8 cellular contexts compared by ENCODE assay signal in genomic region chr7:64999165-65000004, GRCh38. TPM values are rescaled to one million over a fixed set of nuclear protein-coding genes. Genes with fewer than 3 reads are reported as not detected.
DNase-seq lines count a peak whose midpoint lies in the region; ATAC-seq and TF ChIP-seq lines count a peak whose summit lies in the region.

No MANE protein-coding gene starts in this region.

- no peak overlapping the region; the same call in 2 of the 3 replicates for H3K4me3 Mint-ChIP-seq in GM23338
- no peak overlapping the region for H3K4me3 Mint-ChIP-seq in nephron progenitor cell

- TF ChIP-seq POLR2A in stomach (IDR thresholded peaks at IDR 0.05), result no peak

- H3K9me3 Mint-ChIP-seq in GM23338, result peaks cover 71% of the 10 kb centered on the region
- peaks cover 100% of the 10 kb centered on the region for H3K9me3 Mint-ChIP-seq in nephron progenitor cell

- H3K36me3 Mint-ChIP-seq in GM23338 (ENCODE audit: low read depth), result peaks cover 87% of the 10 kb centered on the region
- H3K36me3 Mint-ChIP-seq in nephron progenitor cell (ENCODE audit: low read depth), result peaks cover 100% of the 10 kb centered on the region

- DNase-seq in GM23338 (ENCODE audit: low spot score) (no peak), fibroblast of mammary gland (ENCODE audit: low read depth) (peak; percentile 80), stomach (peak; percentile 57), nephron progenitor cell (no peak), SK-N-DZ (ENCODE audit: low spot score) (no peak)

- H3K9ac ChIP-seq in OCI-LY1 (ENCODE audit: low read length), result no peak overlapping the region

- intact Hi-C loops in stomach (cut with DNase I; ENCODE audit: low total_unique reads), result no loop called here

- H4K20me1 ChIP-seq in GM23338 (replicated peaks; ENCODE audit: insufficient read depth) (no peaks in the 10 kb centered on the region), OCI-LY1 (ENCODE audit: insufficient read depth, low read length) (no peaks in the 10 kb centered on the region)

- ATAC-seq in GM23338 (no peak), GM21447 (IDR thresholded peaks at IDR 0.05; ENCODE audit: unreplicated experiment) (no peak), HG02981 (IDR thresholded peaks at IDR 0.05; ENCODE audit: unreplicated experiment) (no peak)

- H3K4me1 ChIP-seq in GM23338 (ENCODE audit: insufficient read depth) (peaks cover 15% of the 10 kb centered on the region), OCI-LY1 (ENCODE audit: insufficient read depth, low read length, severe bottlenecking) (peaks cover 6% of the 10 kb centered on the region), stomach (peaks cover 19 to 57% (median 25%) of the 10 kb centered on the region in 4 donors)

- no peak overlapping the region for H3K4me3 ChIP-seq in GM23338
- no peak overlapping the region for H3K4me3 ChIP-seq in OCI-LY1 (ENCODE audit: low read depth, low read length, poor library complexity, severe bottlenecking)
- H3K4me3 ChIP-seq in fibroblast of mammary gland (ENCODE audit: control insufficient read depth, low read depth, low read length), result no peak overlapping the region
- peak overlapping the region in 1 of 4 donors; percentile 12 for H3K4me3 ChIP-seq in stomach

- H3K9me2 ChIP-seq in GM23338 (ENCODE audit: insufficient read depth), result peaks cover 20% of the 10 kb centered on the region; the same call in 1 of the 2 replicates
- H3K9me2 ChIP-seq in OCI-LY1 (ENCODE audit: low read depth, low read length), result no peaks in the 10 kb centered on the region

- WGBS in stomach, 5 donors, result 62 to 85% (median 72%) methylated on average over 9 to 11 of the region's 11 CpGs

- H3K79me2 ChIP-seq in GM23338 (replicated peaks; ENCODE audit: insufficient read depth) (peaks cover 39% of the 10 kb centered on the region), OCI-LY1 (ENCODE audit: insufficient read depth, low read length) (peaks cover 6% of the 10 kb centered on the region)

- H3F3A ChIP-seq in GM23338 (replicated peaks; ENCODE audit: low read depth), result no peaks in the 10 kb centered on the region
- H3F3A ChIP-seq in OCI-LY1 (ENCODE audit: insufficient read depth, low read length), result no peaks in the 10 kb centered on the region

- H3K27me3 ChIP-seq in GM23338 (ENCODE audit: insufficient read depth) (no peaks in the 10 kb centered on the region), OCI-LY1 (ENCODE audit: insufficient read depth, low read length) (no peaks in the 10 kb centered on the region), stomach (no peaks in the 10 kb centered on the region)

- H3K36me3 ChIP-seq in GM23338 (ENCODE audit: insufficient read depth) (no peaks in the 10 kb centered on the region; the same call in 1 of the 2 replicates), OCI-LY1 (ENCODE audit: insufficient read depth, low read length) (peaks cover 74% of the 10 kb centered on the region), stomach (peaks cover 0 to 23% (median 12%) of the 10 kb centered on the region in 4 donors)

- peaks cover 58% of the 10 kb centered on the region for H3K9me3 ChIP-seq in OCI-LY1 (ENCODE audit: low read length)
- peaks cover 0 to 48% (median 17%) of the 10 kb centered on the region in 4 donors for H3K9me3 ChIP-seq in stomach

- no peak for TF ChIP-seq EP300 in stomach (IDR thresholded peaks at IDR 0.05)

- H2AFZ ChIP-seq in GM23338 (no peak overlapping the region), OCI-LY1 (ENCODE audit: low read length) (no peak overlapping the region)

- H3K4me1 Mint-ChIP-seq in GM23338 (peaks cover 23% of the 10 kb centered on the region), nephron progenitor cell (no peaks in the 10 kb centered on the region)

- TF ChIP-seq CTCF in GM23338 (conservative IDR thresholded peaks at IDR 0.05; ENCODE audit: low read depth in 2 of 2), result no peak
- TF ChIP-seq CTCF in OCI-LY1 (IDR thresholded peaks at IDR 0.05; ENCODE audit: low read length), result no peak
- no peak for TF ChIP-seq CTCF in fibroblast of mammary gland (conservative IDR thresholded peaks at IDR 0.05; ENCODE audit: control insufficient read depth, insufficient read depth, low read depth, low read length)
- TF ChIP-seq CTCF in stomach (IDR thresholded peaks at IDR 0.05), result no peak
- no peak for TF ChIP-seq CTCF in nephron progenitor cell (IDR thresholded peaks at IDR 0.05)

- H3K27ac ChIP-seq in GM23338 (ENCODE audit: low read depth) (no peak overlapping the region), OCI-LY1 (ENCODE audit: low read depth, low read length, poor library complexity, severe bottlenecking) (peak overlapping the region; percentile 45), stomach (peak overlapping the region in 3 of 5 donors; percentile 71 to 91 (median 84))

- H3K4me2 ChIP-seq in GM23338, result 0 out of 2 replicates have a peak overlapping the region, but pooled peaks have one; percentile 46
- H3K4me2 ChIP-seq in OCI-LY1 (ENCODE audit: low read length), result no peak overlapping the region

- H3K27me3 Mint-ChIP-seq in GM23338 (ENCODE audit: insufficient read depth, low read depth, poor library complexity) (peaks cover 5% of the 10 kb centered on the region), nephron progenitor cell (ENCODE audit: low read depth, poor library complexity) (peaks cover 11% of the 10 kb centered on the region)

- H3K27ac Mint-ChIP-seq in GM23338 (no peak overlapping the region), nephron progenitor cell (no peak overlapping the region)

TF ChIP-seq in GM23338, 12 proteins besides CTCF, POLR2A, EP300 and RAD21 (continues in another document):
- no peak for TF ChIP-seq POLR2AphosphoS5 (IDR thresholded peaks at IDR 0.05; ENCODE audit: low read depth)
- TF ChIP-seq CREB1 (CRISPR knock-in tag; IDR thresholded peaks at IDR 0.05; ENCODE audit: low read depth), result no peak
- no peak for TF ChIP-seq EZH2 (IDR thresholded peaks at IDR 0.05; ENCODE audit: low read depth, unreplicated experiment)
- TF ChIP-seq ZNF331 (CRISPR knock-in tag; IDR thresholded peaks at IDR 0.05; ENCODE audit: low read depth), result no peak
- TF ChIP-seq ZNF114 (CRISPR knock-in tag; IDR thresholded peaks at IDR 0.05), result no peak

RNA-seq across cellular contexts. Expression of gene ERV3-1, which starts 7.1 kb away (rescaled TPM):
- 13.8 and 15.3 TPM in 2 replicates for total RNA-seq in GM23338 (2014; rRNA removed; shearing (Covaris generic))
- 20.1 and 26.8 TPM in 2 replicates for polyA plus RNA-seq in GM23338 (2016; fragmentation: Nextera tagmentation; extraction: Ambion mirVana)
- 10 to 100 TPM in 3 of 5 donors, 1 to 10 TPM in 2; 1.4 to 22.8 (median 12.5) TPM for total RNA-seq in stomach
- polyA plus RNA-seq in stomach, result 1 to 10 TPM; 3.5 to 4.0 (median 3.7) TPM
- 8.6 and 12.4 TPM in 2 replicates for polyA plus RNA-seq in SK-N-DZ (2014; cell fraction: cytosol; rRNA removed)
- 58.9 and 84.1 TPM in 2 replicates for polyA plus RNA-seq in SK-N-DZ (2014; cell fraction: nucleus; rRNA removed)

RNA-seq across cellular contexts. Expression of gene ZNF117, which starts 8.5 kb away (rescaled TPM):
- 16.3 and 20.0 TPM in 2 replicates for total RNA-seq in GM23338 (2014; rRNA removed; shearing (Covaris generic))
- 3.7 and 4.8 TPM in 2 replicates for polyA plus RNA-seq in GM23338 (2016; fragmentation: Nextera tagmentation; extraction: Ambion mirVana)
- total RNA-seq in stomach, result 10 to 100 TPM in 4 of 5 donors, 1 to 10 TPM in 1; 7.8 to 47.3 (median 15.6) TPM
- 1 to 10 TPM; 1.1 to 7.5 (median 1.2) TPM for polyA plus RNA-seq in stomach
- polyA plus RNA-seq in SK-N-DZ (2014; cell fraction: cytosol; rRNA removed), result 13.1 and 14.2 TPM in 2 replicates
- polyA plus RNA-seq in SK-N-DZ (2014; cell fraction: nucleus; rRNA removed), result 75.6 and 106 TPM in 2 replicates

Comparison
In these comparisons a context has a peak if more than half of its experiments do, and no peak if none do; other contexts are left out.
1. DNase-seq: peak in fibroblast of mammary gland (single experiment) and stomach (single experiment); none in GM23338 (single experiment), nephron progenitor cell (single experiment) and SK-N-DZ (single experiment).